11 cellular contexts compared by ENCODE assay signal in genomic region chr9:108671156-108671555, GRCh38.
A peak's percentile ranks its signal among the peaks of the same experiment; 100 is the strongest.
DNase-seq lines count a peak whose midpoint lies in the region; ATAC-seq and TF ChIP-seq lines count a peak whose summit lies in the region.
"Had no signal": no experiment of that assay in that cellular context is flagged by ENCODE, and none has a peak within 500 bp of the region (broad histone marks: within the 10 kb centered on the region; RNA-seq: fewer than 3 reads in every experiment).

No MANE protein-coding gene starts in this region.

- H3K14ac ChIP-seq in mesenchymal stem cell (ENCODE audit: low read length in 2 of 2): no peak overlapping the region

- peak; percentile 27 to 46 for TF ChIP-seq CTCF in Caco-2 (IDR thresholded peaks at IDR 0.05; ENCODE audit: insufficient read depth in 1 of 2, low read depth in 1 of 2, low read length in 1 of 2, severe bottlenecking in 1 of 2, unreplicated experiment in 1 of 2)

- POLR2A ChIA-PET in Caco-2 (lab: Charles Lee): no interaction called here
- POLR2A ChIA-PET in naive thymus-derived CD4-positive, alpha-beta T cell (lab: Charles Lee): no interaction called here

- no peaks in the 10 kb centered on the region for H3K4me1 ChIP-seq in Caco-2
- H3K4me1 ChIP-seq in mesenchymal stem cell (ENCODE audit: control insufficient read depth, insufficient read depth, low read depth, low read length): no peaks in the 10 kb centered on the region
- no peaks in the 10 kb centered on the region for H3K4me1 ChIP-seq in naive thymus-derived CD4-positive, alpha-beta T cell (ENCODE audit: control insufficient read depth in 2 of 2, insufficient read depth in 2 of 2, low read length in 2 of 2)
- H3K4me1 ChIP-seq: HAP-1, SJCRH30 had no signal

- H3K23ac ChIP-seq in mesenchymal stem cell (ENCODE audit: low read length in 2 of 2): no peak overlapping the region

- no peak for ATAC-seq in naive thymus-derived CD4-positive, alpha-beta T cell

- no peak overlapping the region for H2AFZ ChIP-seq in mesenchymal stem cell (ENCODE audit: low read depth, low read length)

- 79% methylated on average over 5 of the region's 5 CpGs for WGBS in mesenchymal stem cell

- DNase-seq in Caco-2 (peak; percentile 15 to 38), HT1080 (ENCODE audit: low read depth) (peak; percentile 21), astrocyte of the hippocampus (ENCODE audit: low read depth, low spot score) (peak; percentile 33), mesenchymal stem cell (peak; percentile 32), cortex of kidney (lab: John Stamatoyannopoulos, UW) (no peak), RPMI8226 (no peak)
- DNase-seq in naive thymus-derived CD4-positive, alpha-beta T cell: no peak
- DNase-seq in activated CD4-positive, alpha-beta T cell treated with anti-CD3 and anti-CD28 coated beads, Interleukin-2, amount 10 ng/mL, durations not matched to agents 24 days and 14 days: no peak
- DNase-seq: effector CD8-positive, alpha-beta T cell had no signal

- intact Hi-C loops in Caco-2 (cut with micrococcal nuclease; ENCODE audit: unreplicated experiment): no loop called here
- intact Hi-C loops in naive thymus-derived CD4-positive, alpha-beta T cell (cut with micrococcal nuclease): no loop called here
- intact Hi-C loops in activated CD4-positive, alpha-beta T cell treated with anti-CD3 and anti-CD28 coated beads, Interleukin-2, amount 10 ng/mL, durations not matched to agents 24 days and 14 days (cut with micrococcal nuclease): no loop called here

- no peak overlapping the region for H2BK15ac ChIP-seq in mesenchymal stem cell (ENCODE audit: low read depth, poor library complexity, severe bottlenecking)

- H2BK12ac ChIP-seq in mesenchymal stem cell (ENCODE audit: low read length in 2 of 2): no peak overlapping the region

- H3K27me3 ChIP-seq in Caco-2 (replicated peaks; ENCODE audit: control insufficient read depth, insufficient read depth, low read length): no peaks in the 10 kb centered on the region; the same call in 1 of the 2 replicates
- H3K27me3 ChIP-seq in mesenchymal stem cell (ENCODE audit: control insufficient read depth in 1 of 2, insufficient read depth in 1 of 2, low read length in 2 of 2): no peaks in the 10 kb centered on the region
- H3K27me3 ChIP-seq in naive thymus-derived CD4-positive, alpha-beta T cell (ENCODE audit: control insufficient read depth in 2 of 2, insufficient read depth in 2 of 2, low read length in 2 of 2): no peaks in the 10 kb centered on the region
- H3K27me3 ChIP-seq: SJCRH30 had no signal

- no peak overlapping the region for H4K8ac ChIP-seq in mesenchymal stem cell (ENCODE audit: low read length)

- H3K4me3 ChIP-seq in Caco-2 (ENCODE audit: low read depth, low read length) (no peak overlapping the region), mesenchymal stem cell (ENCODE audit: insufficient read depth in 1 of 2, low read depth in 1 of 2, low read length in 2 of 2) (no peak overlapping the region)
- no peak overlapping the region for H3K4me3 ChIP-seq in naive thymus-derived CD4-positive, alpha-beta T cell (ENCODE audit: low read length)
- H3K4me3 ChIP-seq: HAP-1, SJCRH30 had no signal

- H3K9ac ChIP-seq in mesenchymal stem cell (ENCODE audit: low read length): no peak overlapping the region

- CTCF ChIA-PET in Caco-2 (lab: Charles Lee): no interaction called here
- CTCF ChIA-PET in naive thymus-derived CD4-positive, alpha-beta T cell (lab: Charles Lee): no interaction called here

- no peak overlapping the region for H2BK5ac ChIP-seq in mesenchymal stem cell (ENCODE audit: low read depth, low read length, poor library complexity, severe bottlenecking)

- H3K4me1 Mint-ChIP-seq in Caco-2 (ENCODE audit: low read depth, unreplicated experiment): no peaks in the 10 kb centered on the region
- peaks cover 0 to 1% (median 0%) of the 10 kb centered on the region in 7 donors for H3K4me1 Mint-ChIP-seq in naive thymus-derived CD4-positive, alpha-beta T cell
- no peaks in the 10 kb centered on the region for H3K4me1 Mint-ChIP-seq in activated CD4-positive, alpha-beta T cell treated with anti-CD3 and anti-CD28 coated beads, Interleukin-2, amount 10 ng/mL, durations not matched to agents 24 days and 14 days

- H3K4me3 Mint-ChIP-seq in Caco-2 (ENCODE audit: unreplicated experiment): no peak overlapping the region
- H3K4me3 Mint-ChIP-seq in naive thymus-derived CD4-positive, alpha-beta T cell: no peak overlapping the region
- no peak overlapping the region for H3K4me3 Mint-ChIP-seq in activated CD4-positive, alpha-beta T cell treated with anti-CD3 and anti-CD28 coated beads, Interleukin-2, amount 10 ng/mL, durations not matched to agents 24 days and 14 days

- no peak overlapping the region for H3K27ac Mint-ChIP-seq in Caco-2 (ENCODE audit: unreplicated experiment)
- H3K27ac Mint-ChIP-seq in naive thymus-derived CD4-positive, alpha-beta T cell: no peak overlapping the region
- H3K27ac Mint-ChIP-seq in activated CD4-positive, alpha-beta T cell treated with anti-CD3 and anti-CD28 coated beads, Interleukin-2, amount 10 ng/mL, durations not matched to agents 24 days and 14 days: no peak overlapping the region

- H3K79me1 ChIP-seq in mesenchymal stem cell (replicated peaks; ENCODE audit: low read length, poor library complexity, severe bottlenecking): no peaks in the 10 kb centered on the region

- no peak overlapping the region for H3K27ac ChIP-seq in mesenchymal stem cell (ENCODE audit: low read length, poor library complexity, severe bottlenecking)
- no peak overlapping the region for H3K27ac ChIP-seq in naive thymus-derived CD4-positive, alpha-beta T cell (ENCODE audit: low read depth, low read length)
- H3K27ac ChIP-seq: SJCRH30 had no signal

- H3K9me3 ChIP-seq in Caco-2 (no peaks in the 10 kb centered on the region), mesenchymal stem cell (ENCODE audit: control insufficient read depth, low read length) (no peaks in the 10 kb centered on the region)
- no peaks in the 10 kb centered on the region for H3K9me3 ChIP-seq in naive thymus-derived CD4-positive, alpha-beta T cell (ENCODE audit: control insufficient read depth in 2 of 3, low read length in 3 of 3)
- H3K9me3 ChIP-seq: HAP-1, SJCRH30 had no signal

- no peak overlapping the region for H2AK5ac ChIP-seq in mesenchymal stem cell (ENCODE audit: low read length, severe bottlenecking)

- H3K27me3 Mint-ChIP-seq in Caco-2 (ENCODE audit: insufficient read depth, unreplicated experiment): peaks cover 4% of the 10 kb centered on the region
- peaks cover 0 to 3% (median 0%) of the 10 kb centered on the region in 5 donors for H3K27me3 Mint-ChIP-seq in naive thymus-derived CD4-positive, alpha-beta T cell
- no peaks in the 10 kb centered on the region for H3K27me3 Mint-ChIP-seq in activated CD4-positive, alpha-beta T cell treated with anti-CD3 and anti-CD28 coated beads, Interleukin-2, amount 10 ng/mL, durations not matched to agents 24 days and 14 days

- H3K36me3 ChIP-seq in Caco-2 (ENCODE audit: control insufficient read depth, insufficient read depth, low read length): no peaks in the 10 kb centered on the region
- H3K36me3 ChIP-seq in mesenchymal stem cell (ENCODE audit: control insufficient read depth in 1 of 2, insufficient read depth in 2 of 2, low read depth in 1 of 2, low read length in 2 of 2): no peaks in the 10 kb centered on the region
- H3K36me3 ChIP-seq in naive thymus-derived CD4-positive, alpha-beta T cell (ENCODE audit: control insufficient read depth in 2 of 3, insufficient read depth in 3 of 3, low read length in 3 of 3): no peaks in the 10 kb centered on the region
- H3K36me3 ChIP-seq: HAP-1, SJCRH30 had no signal

- H3K4me2 ChIP-seq in mesenchymal stem cell (ENCODE audit: low read length, poor library complexity, severe bottlenecking): no peak overlapping the region

- no peak overlapping the region for H3K18ac ChIP-seq in mesenchymal stem cell (ENCODE audit: low read depth in 1 of 2, low read length in 2 of 2)

- no TSS peak for BruUV-seq in Caco-2 (replicated peaks; lab: Mats Ljungman, UMichigan)

- H2BK120ac ChIP-seq in mesenchymal stem cell (ENCODE audit: low read depth, low read length): no peak overlapping the region

- no peak overlapping the region for H4K91ac ChIP-seq in mesenchymal stem cell (ENCODE audit: low read length)

- H3K36me3 Mint-ChIP-seq in Caco-2 (ENCODE audit: insufficient read depth, unreplicated experiment): no peaks in the 10 kb centered on the region
- H3K36me3 Mint-ChIP-seq in naive thymus-derived CD4-positive, alpha-beta T cell: no peaks in the 10 kb centered on the region
- H3K36me3 Mint-ChIP-seq in activated CD4-positive, alpha-beta T cell treated with anti-CD3 and anti-CD28 coated beads, Interleukin-2, amount 10 ng/mL, durations not matched to agents 24 days and 14 days (ENCODE audit: low read depth): no peaks in the 10 kb centered on the region

- no peak overlapping the region for H3K4ac ChIP-seq in mesenchymal stem cell (ENCODE audit: low read depth in 1 of 2, low read length in 2 of 2)

- H3K9me3 Mint-ChIP-seq in Caco-2 (ENCODE audit: unreplicated experiment): no peaks in the 10 kb centered on the region
- H3K9me3 Mint-ChIP-seq in naive thymus-derived CD4-positive, alpha-beta T cell: peaks cover 0 to 7% (median 2%) of the 10 kb centered on the region in 11 donors
- no peaks in the 10 kb centered on the region for H3K9me3 Mint-ChIP-seq in activated CD4-positive, alpha-beta T cell treated with anti-CD3 and anti-CD28 coated beads, Interleukin-2, amount 10 ng/mL, durations not matched to agents 24 days and 14 days

Comparison
In these comparisons a context has a peak if more than half of its experiments do, and no peak if none do; other contexts are left out.
1. DNase-seq: peak in Caco-2 (2 of 2), HT1080 (single experiment), astrocyte of the hippocampus (single experiment) and mesenchymal stem cell (single experiment); none in naive thymus-derived CD4-positive, alpha-beta T cell (0 of 9), cortex of kidney (single experiment), activated CD4-positive, alpha-beta T cell treated with anti-CD3 and anti-CD28 coated beads, Interleukin-2, amount 10 ng/mL, durations not matched to agents 24 days and 14 days (single experiment) and RPMI8226 (single experiment).